Comparison of ENCODE assay signal across 8 cellular contexts in genomic region chr17:17751996-17752821, GRCh38.
DNase-seq lines count a peak whose midpoint lies in the region; ATAC-seq, FAIRE-seq and TF ChIP-seq lines count a peak whose summit lies in the region.

No MANE protein-coding gene starts in this region.

- H3K27me3 ChIP-seq in ovary (no peaks in the 10 kb centered on the region), thymus (ENCODE audit: control insufficient read depth, insufficient read depth) (no peaks in the 10 kb centered on the region)

- H3K36me3 Mint-ChIP-seq in activated naive CD8-positive, alpha-beta T cell treated with anti-CD3 and anti-CD28 coated beads, Interleukin-2, amount 10 ng/mL, durations not matched to agents 7 days and 5 days, result no peaks in the 10 kb centered on the region

- 3 to 4% (median 4%) methylated on average over 38 to 59 of the region's 59 CpGs for WGBS in ovary, 3 donors
- WGBS in thymus, result 6% methylated on average over 59 of the region's 59 CpGs

- no peaks in the 10 kb centered on the region for H3K9me3 Mint-ChIP-seq in activated naive CD8-positive, alpha-beta T cell treated with anti-CD3 and anti-CD28 coated beads, Interleukin-2, amount 10 ng/mL, durations not matched to agents 7 days and 5 days

- H3K27ac ChIP-seq in ovary (peak overlapping the region; percentile 6 to 56), thymus (ENCODE audit: low read depth) (peak overlapping the region; percentile 94)

- TF ChIP-seq POLR2A in H54 (IDR thresholded peaks at IDR 0.05; ENCODE audit: low read depth, low read length) (peak; percentile 36), ovary (IDR thresholded peaks at IDR 0.05) (no peak)

- H3K4me3 Mint-ChIP-seq in activated naive CD8-positive, alpha-beta T cell treated with anti-CD3 and anti-CD28 coated beads, Interleukin-2, amount 10 ng/mL, durations not matched to agents 7 days and 5 days, result peak overlapping the region; percentile 95

- no peak for FAIRE-seq in H54 (lab: Jason Lieb, UNC)

- H3K4me1 ChIP-seq in ovary (ENCODE audit: insufficient read depth), result peaks cover 9% of the 10 kb centered on the region
- peaks cover 61% of the 10 kb centered on the region for H3K4me1 ChIP-seq in thymus (ENCODE audit: control insufficient read depth, insufficient read depth, low read length)

- POLR2A ChIA-PET in activated naive CD8-positive, alpha-beta T cell treated with anti-CD3 and anti-CD28 coated beads, Interleukin-2, amount 10 ng/mL, durations not matched to agents 7 days and 5 days (lab: Charles Lee), result interaction anchor here (1.4 to 2.8 kb wide), 3 partner anchors 14 to 101 kb away, joined by 4 to 15 read pairs (median 4); no protein-coding TSS in a partner anchor

- peaks cover 63% of the 10 kb centered on the region for H3K4me1 Mint-ChIP-seq in activated naive CD8-positive, alpha-beta T cell treated with anti-CD3 and anti-CD28 coated beads, Interleukin-2, amount 10 ng/mL, durations not matched to agents 7 days and 5 days

- intact Hi-C loops in Right ventricle myocardium inferior (cut with DNase I), result loop anchor here (2.0 kb wide), 2 partner anchors 31 to 69 kb away; no protein-coding TSS in a partner anchor
- intact Hi-C loops in ovary (cut with DNase I), result loop anchor here in 1 of 4 donors (10.0 kb wide), 1 partner anchor 67 kb away; the partner anchor contains the start of gene RAI1

- H3K4me3 ChIP-seq in LNCaP clone FGC (ENCODE audit: low read depth, low read length) (peak overlapping the region; percentile 53), ovary (peak overlapping the region; percentile 42), thymus (ENCODE audit: low read length) (peak overlapping the region; percentile 82)

- peak overlapping the region; percentile 97 for H3K27ac Mint-ChIP-seq in activated naive CD8-positive, alpha-beta T cell treated with anti-CD3 and anti-CD28 coated beads, Interleukin-2, amount 10 ng/mL, durations not matched to agents 7 days and 5 days

- H3K9me3 ChIP-seq in ovary, result no peaks in the 10 kb centered on the region
- no peaks in the 10 kb centered on the region for H3K9me3 ChIP-seq in thymus (ENCODE audit: control insufficient read depth)

- no peaks in the 10 kb centered on the region for H3K36me3 ChIP-seq in ovary
- H3K36me3 ChIP-seq in thymus (ENCODE audit: control insufficient read depth, insufficient read depth), result peaks cover 6% of the 10 kb centered on the region

- peak; percentile 86 for ATAC-seq in activated naive CD8-positive, alpha-beta T cell treated with anti-CD3 and anti-CD28 coated beads, Interleukin-2, amount 10 ng/mL, durations not matched to agents 7 days and 5 days (ENCODE audit: low read depth)
- ATAC-seq in Right ventricle myocardium inferior, result peak; percentile 88

- no peaks in the 10 kb centered on the region for H3K27me3 Mint-ChIP-seq in activated naive CD8-positive, alpha-beta T cell treated with anti-CD3 and anti-CD28 coated beads, Interleukin-2, amount 10 ng/mL, durations not matched to agents 7 days and 5 days

- peak; percentile 47 for TF ChIP-seq CTCF in LNCaP clone FGC (IDR thresholded peaks at IDR 0.05; ENCODE audit: control insufficient read depth, extremely low read depth, insufficient read depth)
- TF ChIP-seq CTCF in ovary (IDR thresholded peaks at IDR 0.05), result peak in 1 of 3 donors; percentile 39

- DNase-seq in GF-D8 (lab: John Stamatoyannopoulos, UW) (peak; percentile 71), H54 (ENCODE audit: insufficient read length, low spot score) (peak; percentile 100), LNCaP clone FGC (ENCODE audit: low read depth) (peak; percentile 64), SKM-1 (lab: John Stamatoyannopoulos, UW; ENCODE audit: unreplicated experiment) (peak; percentile 91), Right ventricle myocardium inferior (ENCODE audit: missing footprints) (peak; percentile 98), ovary (peak; percentile 96 to 98 (median 97))
- DNase-seq in activated naive CD8-positive, alpha-beta T cell treated with anti-CD3 and anti-CD28 coated beads, Interleukin-2, amount 10 ng/mL, durations not matched to agents 7 days and 5 days, result peak; percentile 98

- no peak for TF ChIP-seq EP300 in ovary (IDR thresholded peaks at IDR 0.05)

Comparison
In these comparisons a context has a peak if more than half of its experiments do, and no peak if none do; other contexts are left out.
1. Peak in every context shown above with its lines: DNase-seq, ATAC-seq, H3K4me3 ChIP-seq and H3K27ac ChIP-seq.